ENCODE assay signal across 15 cellular contexts in the genomic region with DNA sequence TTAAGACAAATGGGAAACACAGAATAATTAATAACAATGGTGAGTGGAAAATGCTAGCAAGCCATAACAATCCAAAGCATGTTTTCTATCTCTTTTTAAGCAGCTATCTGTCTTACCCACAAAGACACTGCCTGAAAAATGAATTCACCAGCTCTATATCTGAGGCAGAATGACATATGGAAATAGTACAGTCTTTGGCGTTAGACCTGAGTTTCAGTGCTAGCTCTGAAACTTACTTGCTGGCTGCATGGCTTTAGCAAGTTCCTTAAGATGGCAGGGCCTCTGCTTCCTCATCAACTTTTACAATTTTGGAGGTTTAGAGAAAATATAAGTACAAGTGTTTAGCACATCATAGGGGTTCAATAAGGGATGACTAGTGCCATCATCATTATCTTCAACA.
DNase-seq lines count a peak whose midpoint lies in the region; ATAC-seq, FAIRE-seq and TF ChIP-seq lines count a peak whose summit lies in the region.
"Had no signal": no experiment of that assay in that cellular context is flagged by ENCODE, and none has a peak within 500 bp of the region (broad histone marks: within the 10 kb centered on the region; RNA-seq: fewer than 3 reads in every experiment).

No MANE protein-coding gene starts in this region.

- no peaks in the 10 kb centered on the region for H3K9me3 ChIP-seq in skeletal muscle tissue (ENCODE audit: control insufficient read depth in 3 of 3, low read length in 3 of 3)
- H3K9me3 ChIP-seq: tibial nerve had no signal

- no peak for TF ChIP-seq POLR2A in GM12892 (IDR thresholded peaks at IDR 0.05; ENCODE audit: low read depth, low read length)

- DNase-seq in GM12892 (ENCODE audit: insufficient read length) (no peak), SW 1271 (lab: John Stamatoyannopoulos, UW) (no peak)
- no peak for DNase-seq in activated CD8-positive, alpha-beta memory T cell treated with anti-CD3 and anti-CD28 coated beads for 24 hours
- DNase-seq in stimulated activated CD4-positive, alpha-beta T cell treated with anti-CD3 and anti-CD28 coated beads, Interleukin-2, amount 100 ng/mL, for 24 hours: no peak
- DNase-seq: activated naive CD4-positive, alpha-beta T cell; CD8-positive, alpha-beta memory T cell; naive thymus-derived CD4-positive, alpha-beta T cell; NCI-H2029; NCI-H82; stimulated activated CD4-positive, alpha-beta T cell treated with anti-CD3 and anti-CD28 coated beads, Interleukin-15, amount 100 ng/mL, for 24 hours had no signal

- H3K27me3 ChIP-seq in skeletal muscle tissue (ENCODE audit: control insufficient read depth in 3 of 3, insufficient read depth in 3 of 3, low read length in 3 of 3): no peaks in the 10 kb centered on the region
- H3K27me3 ChIP-seq: tibial nerve had no signal

- H3K4me1 ChIP-seq in skeletal muscle tissue (ENCODE audit: control insufficient read depth in 3 of 3, insufficient read depth in 3 of 3, low read length in 3 of 3): peaks cover 26 to 53% (median 30%) of the 10 kb centered on the region in 3 donors

- H3K36me3 ChIP-seq in skeletal muscle tissue (ENCODE audit: control insufficient read depth in 3 of 3, insufficient read depth in 3 of 3, low read length in 3 of 3): no peaks in the 10 kb centered on the region
- H3K36me3 ChIP-seq: tibial nerve had no signal

- peak; percentile 96 for FAIRE-seq in GM12892 (lab: Jason Lieb, UNC)
- FAIRE-seq: bronchial epithelial cell had no signal

- peak overlapping the region; percentile 81 for H3K27ac ChIP-seq in skeletal muscle tissue (ENCODE audit: low read depth, low read length)
- H3K27ac ChIP-seq: tibial nerve had no signal

- ATAC-seq in GM19035 (IDR thresholded peaks at IDR 0.05; ENCODE audit: unreplicated experiment): peak; percentile 31
- ATAC-seq in HG03520 (IDR thresholded peaks at IDR 0.05; ENCODE audit: unreplicated experiment): peak; percentile 42
- ATAC-seq: naive thymus-derived CD4-positive, alpha-beta T cell had no signal

- H3K9ac ChIP-seq in skeletal muscle tissue (ENCODE audit: low read depth in 1 of 3, low read length in 3 of 3): peak overlapping the region in 1 of 3 donors; percentile 3

- H3K4me3 ChIP-seq in skeletal muscle tissue (ENCODE audit: low read length in 3 of 3): no peak overlapping the region
- H3K4me3 ChIP-seq: tibial nerve had no signal
